8 cellular contexts compared by ENCODE assay signal in genomic region chr3:4722103-4722502, GRCh38.
DNase-seq lines count a peak whose midpoint lies in the region; ATAC-seq and TF ChIP-seq lines count a peak whose summit lies in the region.

No MANE protein-coding gene starts in this region.

- H3K36me3 ChIP-seq in H7 (replicated peaks; ENCODE audit: control insufficient read depth, insufficient read depth, low read length) = no peaks in the 10 kb centered on the region

- H3K4me1 Mint-ChIP-seq in T-cell (peaks cover 10 to 15% (median 11%) of the 10 kb centered on the region in 3 donors), nephron (peaks cover 50% of the 10 kb centered on the region)

- no peak overlapping the region for H3K4me3 ChIP-seq in epithelial cell of proximal tubule (ENCODE audit: low read depth, low read length)
- no peak overlapping the region for H3K4me3 ChIP-seq in H7 (ENCODE audit: insufficient read depth, low read depth, low read length)

- H3K9me3 Mint-ChIP-seq in T-cell (no peaks in the 10 kb centered on the region), nephron (no peaks in the 10 kb centered on the region)

- POLR2A ChIA-PET in T-cell (lab: Charles Lee) = no interaction called here

- TF ChIP-seq CTCF in epithelial cell of proximal tubule (conservative IDR thresholded peaks at IDR 0.05; ENCODE audit: low read depth, low read length) = peak; percentile 70
- peak; percentile 31 to 43 (median 34) for TF ChIP-seq CTCF in nephron (IDR thresholded peaks at IDR 0.05; ENCODE audit: unreplicated experiment in 3 of 3)

- no peak overlapping the region for H3K4me3 Mint-ChIP-seq in T-cell
- H3K4me3 Mint-ChIP-seq in nephron = no peak overlapping the region

- H3K36me3 Mint-ChIP-seq in T-cell (peaks cover 35% of the 10 kb centered on the region), nephron (ENCODE audit: low read depth) (peaks cover 45% of the 10 kb centered on the region)

- H3K27me3 Mint-ChIP-seq in T-cell = no peaks in the 10 kb centered on the region
- no peaks in the 10 kb centered on the region for H3K27me3 Mint-ChIP-seq in nephron (ENCODE audit: low read depth)

- CTCF ChIA-PET in T-cell (lab: Charles Lee) = interaction anchor here in 1 of 2 donors (1.0 to 2.8 kb wide), 3 partner anchors 11 to 337 kb away, joined by 4 to 19 read pairs (median 14); no protein-coding TSS in a partner anchor

- no peaks in the 10 kb centered on the region for H3K27me3 ChIP-seq in H7 (ENCODE audit: control insufficient read depth, insufficient read depth, low read length)

- DNase-seq in AG08395 (ENCODE audit: low spot score) (peak; percentile 66), HuH-7.5 (ENCODE audit: low spot score) (peak; percentile 49), T-cell (no peak), epithelial cell of proximal tubule (ENCODE audit: low read depth) (no peak), H7 (no peak)
- DNase-seq in stimulated activated CD8-positive, alpha-beta memory T cell treated with anti-CD3 and anti-CD28 coated beads, Interleukin-4, amount 100 ng/mL, for 48 hours = no peak

- ATAC-seq in GM18499 (IDR thresholded peaks at IDR 0.05; ENCODE audit: insufficient read depth, unreplicated experiment) = peak; percentile 45
- ATAC-seq in T-cell (replicated peaks in 1 of 4) = peak; percentile 50 to 74 (median 66)

- peak overlapping the region in 1 of 2 donors; percentile 29 for H3K27ac Mint-ChIP-seq in T-cell
- H3K27ac Mint-ChIP-seq in nephron = peak overlapping the region; percentile 2 to 4 (median 3)

Comparison
In these comparisons a context has a peak if more than half of its experiments do, and no peak if none do; other contexts are left out.
1. DNase-seq: peak in AG08395 (single experiment) and HuH-7.5 (single experiment); none in T-cell (0 of 34), epithelial cell of proximal tubule (single experiment), stimulated activated CD8-positive, alpha-beta memory T cell treated with anti-CD3 and anti-CD28 coated beads, Interleukin-4, amount 100 ng/mL, for 48 hours (single experiment) and H7 (single experiment).